26 cellular contexts compared by ENCODE assay signal in genomic region chr5:91359957-91360609, GRCh38. TPM values are rescaled to one million over a fixed set of nuclear protein-coding genes. Genes with fewer than 3 reads are reported as not detected.
A peak's percentile ranks its signal among the peaks of the same experiment; 100 is the strongest.
DNase-seq lines count a peak whose midpoint lies in the region; ATAC-seq, FAIRE-seq and TF ChIP-seq lines count a peak whose summit lies in the region.
"Had no signal": no experiment of that assay in that cellular context is flagged by ENCODE, and none has a peak within 500 bp of the region (broad histone marks: within the 10 kb centered on the region; RNA-seq: fewer than 3 reads in every experiment).

No MANE protein-coding gene starts in this region.

- peak; percentile 56 for ATAC-seq in DND-41 (ENCODE audit: insufficient read depth, low read depth)
- no peak for ATAC-seq in GM21576 (IDR thresholded peaks at IDR 0.05; ENCODE audit: unreplicated experiment)
- no peak for ATAC-seq in GM19023 (IDR thresholded peaks at IDR 0.05; ENCODE audit: unreplicated experiment)
- ATAC-seq in lower lobe of right lung, result no peak
- ATAC-seq: activated T-cell treated with anti-CD3 and anti-CD28 coated beads, Interleukin-2, amount 50 U/mL, for 72 hours; foreskin keratinocyte; left ventricle myocardium superior; psoas muscle; stimulated activated memory B cell treated with anti-CD40 and anti-IgM and Interleukin-4, amounts not matched to agents 10 μg/mL and 1 μg/mL and 100 μg/mL, for 72 hours had no signal

- H3K9me2 ChIP-seq in SU-DHL-6 (replicated peaks; ENCODE audit: insufficient read depth, low read length), result no peaks in the 10 kb centered on the region

- TF ChIP-seq CTCF in DND-41 (IDR thresholded peaks at IDR 0.05; ENCODE audit: borderline replicate concordance, extremely low read depth, low read length, poor library complexity, severe bottlenecking), result no peak
- TF ChIP-seq CTCF in SU-DHL-6 (IDR thresholded peaks at IDR 0.05; ENCODE audit: insufficient read depth, low read length, poor library complexity, severe bottlenecking), result no peak
- TF ChIP-seq CTCF in lower lobe of right lung (IDR thresholded peaks at IDR 0.05), result no peak

- no peak overlapping the region for H3K27ac ChIP-seq in DND-41 (ENCODE audit: low read length)
- peak overlapping the region; percentile 70 for H3K27ac ChIP-seq in SU-DHL-6 (ENCODE audit: low read depth, low read length)
- no peak overlapping the region for H3K27ac ChIP-seq in lower lobe of right lung
- H3K27ac ChIP-seq: foreskin keratinocyte, hepatocyte, psoas muscle, skin epidermis, testis had no signal

- H3K4me2 ChIP-seq in DND-41 (ENCODE audit: insufficient read depth, low read length), result no peak overlapping the region
- H3K4me2 ChIP-seq in SU-DHL-6 (ENCODE audit: low read depth, low read length, poor library complexity, severe bottlenecking), result peak overlapping the region; percentile 38
- H3K4me2 ChIP-seq: hepatocyte had no signal

- intact Hi-C loops in lower lobe of right lung (cut with DNase I), result no loop called here

- peak; percentile 99 for FAIRE-seq in frontal cortex (lab: Jason Lieb, UNC)

- H2AFZ ChIP-seq in DND-41 (ENCODE audit: low read depth, low read length) (no peak overlapping the region), SU-DHL-6 (ENCODE audit: low read depth, low read length, severe bottlenecking) (peak overlapping the region; percentile 10)
- H2AFZ ChIP-seq: hepatocyte had no signal

- H3K4me1 ChIP-seq in DND-41 (ENCODE audit: insufficient read depth, low read length), result no peaks in the 10 kb centered on the region
- peaks cover 12% of the 10 kb centered on the region for H3K4me1 ChIP-seq in lower lobe of right lung
- H3K4me1 ChIP-seq: foreskin keratinocyte, testis had no signal

- no peak overlapping the region for H3K9ac ChIP-seq in DND-41 (ENCODE audit: low read depth, low read length)
- no peak overlapping the region for H3K9ac ChIP-seq in SU-DHL-6 (ENCODE audit: low read length)

- DNase-seq in DND-41 (no peak), MV-4-11 (lab: John Stamatoyannopoulos, UW) (peak; percentile 65), frontal cortex (ENCODE audit: low spot score in 2 of 2) (no peak), lower lobe of right lung (no peak), NCI-H526 treated with DMSO at 0.1 percent for 48 hours (lab: John Stamatoyannopoulos, UW) (no peak)
- DNase-seq: activated CD4-positive, alpha-beta T cell treated with anti-CD3 and anti-CD28 coated beads for 4 hours; activated naive CD4-positive, alpha-beta T cell treated with anti-CD3 and anti-CD28 coated beads, Interleukin-2, amount 10 ng/mL, durations not matched to agents 7 days and 5 days; activated T-cell treated with anti-CD3 and anti-CD28 coated beads, Interleukin-2, amount 50 U/mL, for 72 hours; aorta; CD4-positive, CD25-positive, alpha-beta regulatory T cell; DMS 273 treated with DMSO at 0.1 percent for 48 hours; foreskin keratinocyte; GF-D8; immature natural killer cell; left ventricle myocardium superior; NCI-H1694 treated with DMSO at 0.1 percent for 48 hours; psoas muscle; stimulated activated CD4-positive, alpha-beta T cell treated with anti-CD3 and anti-CD28 coated beads, Interleukin-2, amount 100 ng/mL, for 24 hours; SW 1271; testis had no signal

- H3K9me3 ChIP-seq in DND-41 (ENCODE audit: insufficient read depth, low read length, severe bottlenecking) (no peaks in the 10 kb centered on the region), SU-DHL-6 (ENCODE audit: insufficient read depth, low read length) (no peaks in the 10 kb centered on the region), lower lobe of right lung (no peaks in the 10 kb centered on the region)
- H3K9me3 ChIP-seq: psoas muscle, testis had no signal

- peaks cover 13% of the 10 kb centered on the region for H3F3A ChIP-seq in SU-DHL-6 (ENCODE audit: insufficient read depth)

- H3K27me3 ChIP-seq in DND-41 (ENCODE audit: insufficient read depth, low read length, poor library complexity), result peaks cover 3% of the 10 kb centered on the region
- no peaks in the 10 kb centered on the region for H3K27me3 ChIP-seq in SU-DHL-6 (ENCODE audit: low read length)
- H3K27me3 ChIP-seq in lower lobe of right lung (ENCODE audit: low read depth), result no peaks in the 10 kb centered on the region
- H3K27me3 ChIP-seq: foreskin keratinocyte, hepatocyte, testis had no signal

- no peaks in the 10 kb centered on the region for H4K20me1 ChIP-seq in DND-41 (ENCODE audit: insufficient read depth, low read length)
- H4K20me1 ChIP-seq in SU-DHL-6 (ENCODE audit: low read depth, low read length), result no peaks in the 10 kb centered on the region

- H3K36me3 ChIP-seq in DND-41 (ENCODE audit: insufficient read depth, low read length), result no peaks in the 10 kb centered on the region
- no peaks in the 10 kb centered on the region; the same call in 1 of the 2 replicates for H3K36me3 ChIP-seq in SU-DHL-6 (ENCODE audit: low read length)
- no peaks in the 10 kb centered on the region for H3K36me3 ChIP-seq in lower lobe of right lung

- H3K79me2 ChIP-seq in DND-41 (ENCODE audit: insufficient read depth, low read length) (no peaks in the 10 kb centered on the region), SU-DHL-6 (ENCODE audit: insufficient read depth, low read length) (no peaks in the 10 kb centered on the region)
- H3K79me2 ChIP-seq: hepatocyte had no signal

- H3K4me3 ChIP-seq in DND-41 (ENCODE audit: low read depth in 1 of 2, low read length in 2 of 2), result no peak overlapping the region
- no peak overlapping the region for H3K4me3 ChIP-seq in SU-DHL-6 (ENCODE audit: insufficient read depth, low read length, poor library complexity, severe bottlenecking)
- no peak overlapping the region for H3K4me3 ChIP-seq in lower lobe of right lung
- H3K4me3 ChIP-seq: hepatocyte, psoas muscle, skin epidermis, testis had no signal

RNA-seq across cellular contexts. Expression of gene ARRDC3, which starts 23.0 kb away (rescaled TPM):
- total RNA-seq in frontal cortex (259 TPM), lower lobe of right lung (90.5 TPM)
